In the genomic region with DNA sequence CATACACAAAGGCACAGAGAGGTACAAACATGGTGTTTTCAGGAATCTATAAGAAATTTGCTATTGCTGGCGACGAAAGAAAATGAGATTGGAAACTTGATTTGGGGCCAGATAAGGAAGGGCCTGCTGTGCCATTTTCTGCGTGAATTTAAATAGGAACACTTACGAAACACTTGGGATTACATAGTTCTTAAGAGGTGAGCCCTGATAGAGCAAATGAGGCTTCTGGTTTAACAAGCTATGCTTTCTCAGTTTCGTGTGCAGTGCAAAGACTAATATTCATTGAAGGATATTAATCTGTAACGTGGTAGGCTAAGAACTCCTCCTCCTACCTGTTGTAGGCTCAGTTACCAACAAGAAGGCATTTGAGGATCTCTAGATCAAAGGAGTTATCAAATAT, we compare ENCODE assay signal across 1 cellular context.
TF ChIP-seq lines count a peak whose summit lies in the region.

No MANE protein-coding gene starts in this region.

TF ChIP-seq in H1, 55 proteins besides CTCF, POLR2A, EP300 and RAD21:
- no peak for TF ChIP-seq GABPA (IDR thresholded peaks at IDR 0.05; ENCODE audit: borderline replicate concordance, insufficient read depth, low read length)
- TF ChIP-seq FOSL1 (IDR thresholded peaks at IDR 0.05; ENCODE audit: insufficient read depth, low read depth, low read length), result no peak
- TF ChIP-seq CHD2 (IDR thresholded peaks at IDR 0.05; ENCODE audit: low read length), result no peak
- no peak for TF ChIP-seq SAP30 (IDR thresholded peaks at IDR 0.05; ENCODE audit: insufficient read depth, insufficient replicate concordance, low read length)
- no peak for TF ChIP-seq SP4 (IDR thresholded peaks at IDR 0.05; ENCODE audit: low read length)
- no peak for TF ChIP-seq CEBPB (IDR thresholded peaks at IDR 0.05; ENCODE audit: low read depth, low read length)
- TF ChIP-seq TBP (IDR thresholded peaks at IDR 0.05; ENCODE audit: low read depth, low read length), result no peak
